Comparison of ENCODE assay signal across 2 cellular contexts in the genomic region with DNA sequence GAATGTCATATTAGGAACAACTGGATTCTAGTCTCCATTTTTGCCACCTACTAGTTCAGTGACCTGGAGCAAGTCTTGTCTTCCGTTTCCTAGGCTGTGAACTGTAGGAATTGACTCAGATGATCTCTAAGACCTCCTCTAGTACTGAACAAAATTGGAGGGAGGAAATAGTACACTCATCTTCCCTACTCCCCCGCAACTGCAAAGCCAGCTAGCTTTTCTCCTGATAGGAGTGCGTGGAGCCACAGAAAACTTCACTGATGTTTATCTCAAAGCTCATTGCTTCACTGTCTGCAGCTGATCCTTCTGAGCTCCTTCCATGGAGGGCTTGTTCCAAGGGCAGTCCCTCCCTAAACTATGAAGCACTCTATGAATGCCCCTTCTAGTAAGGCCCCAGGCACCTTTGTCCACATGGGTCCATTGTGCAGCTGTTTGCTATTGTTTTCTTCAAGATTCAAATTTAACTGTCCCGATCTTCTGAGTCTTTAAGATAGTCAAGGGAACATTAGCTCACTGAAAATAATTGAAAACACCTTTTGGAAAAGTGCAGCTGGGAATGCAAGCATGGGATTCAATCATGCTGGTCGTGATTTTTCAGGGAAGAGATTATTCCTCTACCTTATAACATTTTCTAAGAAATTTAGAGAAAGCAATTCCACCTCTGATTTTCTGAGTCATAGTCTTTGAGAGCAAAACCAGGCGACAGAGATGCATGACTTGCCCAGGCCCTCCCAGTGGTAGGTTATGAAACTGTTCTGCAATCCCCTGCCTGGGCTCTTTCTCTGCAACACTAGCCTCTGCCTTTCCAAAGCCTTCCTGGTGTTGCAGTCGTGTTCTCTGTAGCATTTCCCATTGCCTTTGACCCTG.
TF ChIP-seq lines count a peak whose summit lies in the region.

No MANE protein-coding gene starts in this region.

TF ChIP-seq in GM23338, 12 proteins besides CTCF, POLR2A, EP300 and RAD21:
- TF ChIP-seq CREB1 (CRISPR knock-in tag; IDR thresholded peaks at IDR 0.05; ENCODE audit: low read depth) (0 out of 2 replicates have a peak, but pooled peaks have one; percentile 9), STAT1 (IDR thresholded peaks at IDR 0.05; ENCODE audit: unreplicated experiment) (no peak), EZH2phosphoT487 (IDR thresholded peaks at IDR 0.05; ENCODE audit: unreplicated experiment) (no peak), JUNB (IDR thresholded peaks at IDR 0.05; ENCODE audit: unreplicated experiment) (no peak)
- TF ChIP-seq, protein P1, sequence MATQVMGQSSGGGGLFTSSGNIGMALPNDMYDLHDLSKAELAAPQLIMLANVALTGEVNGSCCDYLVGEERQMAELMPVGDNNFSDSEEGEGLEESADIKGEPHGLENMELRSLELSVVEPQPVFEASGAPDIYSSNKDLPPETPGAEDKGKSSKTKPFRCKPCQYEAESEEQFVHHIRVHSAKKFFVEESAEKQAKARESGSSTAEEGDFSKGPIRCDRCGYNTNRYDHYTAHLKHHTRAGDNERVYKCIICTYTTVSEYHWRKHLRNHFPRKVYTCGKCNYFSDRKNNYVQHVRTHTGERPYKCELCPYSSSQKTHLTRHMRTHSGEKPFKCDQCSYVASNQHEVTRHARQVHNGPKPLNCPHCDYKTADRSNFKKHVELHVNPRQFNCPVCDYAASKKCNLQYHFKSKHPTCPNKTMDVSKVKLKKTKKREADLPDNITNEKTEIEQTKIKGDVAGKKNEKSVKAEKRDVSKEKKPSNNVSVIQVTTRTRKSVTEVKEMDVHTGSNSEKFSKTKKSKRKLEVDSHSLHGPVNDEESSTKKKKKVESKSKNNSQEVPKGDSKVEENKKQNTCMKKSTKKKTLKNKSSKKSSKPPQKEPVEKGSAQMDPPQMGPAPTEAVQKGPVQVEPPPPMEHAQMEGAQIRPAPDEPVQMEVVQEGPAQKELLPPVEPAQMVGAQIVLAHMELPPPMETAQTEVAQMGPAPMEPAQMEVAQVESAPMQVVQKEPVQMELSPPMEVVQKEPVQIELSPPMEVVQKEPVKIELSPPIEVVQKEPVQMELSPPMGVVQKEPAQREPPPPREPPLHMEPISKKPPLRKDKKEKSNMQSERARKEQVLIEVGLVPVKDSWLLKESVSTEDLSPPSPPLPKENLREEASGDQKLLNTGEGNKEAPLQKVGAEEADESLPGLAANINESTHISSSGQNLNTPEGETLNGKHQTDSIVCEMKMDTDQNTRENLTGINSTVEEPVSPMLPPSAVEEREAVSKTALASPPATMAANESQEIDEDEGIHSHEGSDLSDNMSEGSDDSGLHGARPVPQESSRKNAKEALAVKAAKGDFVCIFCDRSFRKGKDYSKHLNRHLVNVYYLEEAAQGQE (IDR thresholded peaks at IDR 0.05; ENCODE audit: unreplicated experiment) = no peak
- TF ChIP-seq, protein P2, sequence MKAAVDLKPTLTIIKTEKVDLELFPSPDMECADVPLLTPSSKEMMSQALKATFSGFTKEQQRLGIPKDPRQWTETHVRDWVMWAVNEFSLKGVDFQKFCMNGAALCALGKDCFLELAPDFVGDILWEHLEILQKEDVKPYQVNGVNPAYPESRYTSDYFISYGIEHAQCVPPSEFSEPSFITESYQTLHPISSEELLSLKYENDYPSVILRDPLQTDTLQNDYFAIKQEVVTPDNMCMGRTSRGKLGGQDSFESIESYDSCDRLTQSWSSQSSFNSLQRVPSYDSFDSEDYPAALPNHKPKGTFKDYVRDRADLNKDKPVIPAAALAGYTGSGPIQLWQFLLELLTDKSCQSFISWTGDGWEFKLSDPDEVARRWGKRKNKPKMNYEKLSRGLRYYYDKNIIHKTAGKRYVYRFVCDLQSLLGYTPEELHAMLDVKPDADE (IDR thresholded peaks at IDR 0.05) = no peak
TF ChIP-seq in GM23338: peak in this region for 1.

TF ChIP-seq in IMR-90, 13 proteins besides CTCF, POLR2A, EP300 and RAD21:
- TF ChIP-seq RCOR1 (IDR thresholded peaks at IDR 0.05; ENCODE audit: insufficient replicate concordance, low read length) (no peak), USF2 (IDR thresholded peaks at IDR 0.05; ENCODE audit: low read depth, low read length) (no peak), MXI1 (IDR thresholded peaks at IDR 0.05; ENCODE audit: borderline replicate concordance, low read depth, low read length) (no peak), CHD1 (IDR thresholded peaks at IDR 0.05; ENCODE audit: low read depth, low read length) (no peak), FOS (IDR thresholded peaks at IDR 0.05; ENCODE audit: low read depth, low read length) (no peak), BHLHE40 (IDR thresholded peaks at IDR 0.05; ENCODE audit: low read depth, low read length) (no peak), CEBPB (IDR thresholded peaks at IDR 0.05; ENCODE audit: low read depth, low read length) (peak; percentile 64), SMC3 (IDR thresholded peaks at IDR 0.05; ENCODE audit: low read depth, low read length) (peak; percentile 68), RFX5 (IDR thresholded peaks at IDR 0.05; ENCODE audit: low read depth, low read length) (no peak)
- TF ChIP-seq, protein P3, sequence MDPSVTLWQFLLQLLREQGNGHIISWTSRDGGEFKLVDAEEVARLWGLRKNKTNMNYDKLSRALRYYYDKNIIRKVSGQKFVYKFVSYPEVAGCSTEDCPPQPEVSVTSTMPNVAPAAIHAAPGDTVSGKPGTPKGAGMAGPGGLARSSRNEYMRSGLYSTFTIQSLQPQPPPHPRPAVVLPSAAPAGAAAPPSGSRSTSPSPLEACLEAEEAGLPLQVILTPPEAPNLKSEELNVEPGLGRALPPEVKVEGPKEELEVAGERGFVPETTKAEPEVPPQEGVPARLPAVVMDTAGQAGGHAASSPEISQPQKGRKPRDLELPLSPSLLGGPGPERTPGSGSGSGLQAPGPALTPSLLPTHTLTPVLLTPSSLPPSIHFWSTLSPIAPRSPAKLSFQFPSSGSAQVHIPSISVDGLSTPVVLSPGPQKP (IDR thresholded peaks at IDR 0.05; ENCODE audit: borderline replicate concordance, low read depth, low read length) = no peak
TF ChIP-seq in IMR-90: peak in this region for 2.
